Comparison of ENCODE assay signal across 8 cellular contexts in the genomic region with DNA sequence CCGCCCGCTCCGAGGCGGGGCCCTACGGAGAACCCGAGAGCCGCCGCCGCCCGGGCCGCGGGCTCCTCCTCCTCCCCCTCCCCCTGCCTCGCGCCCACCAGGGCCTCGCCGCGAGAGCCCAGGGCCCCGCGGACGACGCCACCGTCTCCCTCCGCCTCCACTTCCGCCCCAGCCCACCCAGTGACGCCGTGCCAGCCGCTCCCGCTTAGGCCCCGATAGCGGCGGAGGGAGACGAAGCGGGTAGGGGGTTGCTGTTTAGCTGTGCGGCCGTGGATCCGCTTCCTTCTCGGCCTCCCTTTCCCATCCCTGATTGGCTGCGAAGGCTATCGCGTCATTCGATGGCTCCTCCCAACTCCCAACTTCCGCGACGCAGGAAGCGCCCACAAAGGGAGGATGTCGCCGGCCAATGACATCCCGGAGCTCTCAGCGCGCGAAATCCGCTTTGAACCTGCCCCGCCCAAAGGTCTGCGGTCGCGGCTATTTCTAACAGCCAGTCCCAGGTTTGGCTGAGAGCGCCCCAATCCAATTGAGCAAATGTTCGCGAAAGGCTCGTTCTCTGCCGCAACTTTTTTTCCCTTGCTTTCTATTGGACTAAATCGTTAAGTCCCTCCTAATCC. TPM values are rescaled to one million over a fixed set of nuclear protein-coding genes. Genes with fewer than 3 reads are reported as not detected.
DNase-seq lines count a peak whose midpoint lies in the region; ATAC-seq and TF ChIP-seq lines count a peak whose summit lies in the region.

A gene (minus strand): TSS at position 277 of the 617 bp plus-strand sequence. CDS start 304 bp downstream, outside the sequence.

- H3K27me3 Mint-ChIP-seq in activated CD4-positive, alpha-beta T cell treated with anti-CD3 and anti-CD28 coated beads for 36 hours: no peaks in the 10 kb centered on the region

- H3K36me3 Mint-ChIP-seq in activated CD4-positive, alpha-beta T cell treated with anti-CD3 and anti-CD28 coated beads for 36 hours (ENCODE audit: low read depth): peaks cover 61% of the 10 kb centered on the region

- H3K4me3 ChIP-seq in choroid plexus epithelial cell (ENCODE audit: low read depth, low read length) (peak within 1 kb of the TSS; percentile 93), kidney epithelial cell (ENCODE audit: low read depth, low read length) (peak within 1 kb of the TSS; percentile 71)

- no peaks in the 10 kb centered on the region for H3K27me3 ChIP-seq in kidney epithelial cell (ENCODE audit: control insufficient read depth, insufficient read depth, low read length)

- TF ChIP-seq CTCF in choroid plexus epithelial cell (conservative IDR thresholded peaks at IDR 0.05; ENCODE audit: low read depth, low read length): no peak
- no peak for TF ChIP-seq CTCF in kidney epithelial cell (IDR thresholded peaks at IDR 0.05; ENCODE audit: insufficient read depth, low read length, poor library complexity, severe bottlenecking)

- intact Hi-C loops in activated CD4-positive, alpha-beta T cell treated with anti-CD3 and anti-CD28 coated beads for 36 hours (cut with DNase I, micrococcal nuclease): loop anchor here (1.0 to 5.0 kb wide), 17 partner anchors 133 to 1661 kb away; a partner anchor contains a TSS

- no peaks in the 10 kb centered on the region for H3K9me3 Mint-ChIP-seq in activated CD4-positive, alpha-beta T cell treated with anti-CD3 and anti-CD28 coated beads for 36 hours (ENCODE audit: low read depth)

- no peaks in the 10 kb centered on the region for H3K36me3 ChIP-seq in kidney epithelial cell (ENCODE audit: control insufficient read depth, insufficient read depth, low read length)

- ATAC-seq in HG03442 (IDR thresholded peaks at IDR 0.05; ENCODE audit: unreplicated experiment): peak; percentile 70
- peak; percentile 81 for ATAC-seq in activated CD4-positive, alpha-beta T cell treated with anti-CD3 and anti-CD28 coated beads for 36 hours

- peak; percentile 99 for DNase-seq in Ammon's horn (ENCODE audit: low spot score)
- DNase-seq in GM19238 (ENCODE audit: insufficient read length, low spot score): peak; percentile 73
- DNase-seq in NCI-H524 (lab: John Stamatoyannopoulos, UW): peak; percentile 94 to 97
- peak; percentile 99 for DNase-seq in activated CD4-positive, alpha-beta T cell treated with anti-CD3 and anti-CD28 coated beads for 36 hours
- DNase-seq in choroid plexus epithelial cell (ENCODE audit: low read depth): peak; percentile 100
- peak; percentile 96 for DNase-seq in kidney epithelial cell (ENCODE audit: low read depth)
- DNase-seq in stimulated activated CD4-positive, alpha-beta T cell treated with anti-CD3 and anti-CD28 coated beads, Interleukin-15, amount 100 ng/mL, for 48 hours (ENCODE audit: low read depth in 2 of 2): peak; percentile 94 to 95

- peaks cover 50% of the 10 kb centered on the region for H3K4me1 Mint-ChIP-seq in activated CD4-positive, alpha-beta T cell treated with anti-CD3 and anti-CD28 coated beads for 36 hours

- POLR2A ChIA-PET in activated CD4-positive, alpha-beta T cell treated with anti-CD3 and anti-CD28 coated beads for 36 hours (lab: Charles Lee): interaction anchor here (0.7 to 2.1 kb wide), 17 partner anchors 11 to 816 kb away, joined by 3 to 19 read pairs (median 3); a partner anchor contains a TSS

- peak within 1 kb of the TSS; percentile 99 for H3K4me3 Mint-ChIP-seq in activated CD4-positive, alpha-beta T cell treated with anti-CD3 and anti-CD28 coated beads for 36 hours

- CTCF ChIA-PET in activated CD4-positive, alpha-beta T cell treated with anti-CD3 and anti-CD28 coated beads for 36 hours (lab: Charles Lee): interaction anchor here (0.6 to 1.9 kb wide), 9 partner anchors 11 to 813 kb away, joined by 3 to 8 read pairs (median 4); a partner anchor contains a TSS

- peak within 1 kb of the TSS; percentile 100 for H3K27ac Mint-ChIP-seq in activated CD4-positive, alpha-beta T cell treated with anti-CD3 and anti-CD28 coated beads for 36 hours

RNA-seq across cellular contexts. Expression of the gene that starts here (rescaled TPM):
- total RNA-seq in activated CD4-positive, alpha-beta T cell treated with anti-CD3 and anti-CD28 coated beads for 36 hours: 10 to 100 TPM; 46.3 to 69.3 TPM
- 17.0 and 24.0 TPM in 2 replicates for total RNA-seq in kidney epithelial cell

Comparison
In these comparisons a context has a peak if more than half of its experiments do, and no peak if none do; other contexts are left out.
1. Peak in every context shown above with its lines: DNase-seq, ATAC-seq and H3K4me3 ChIP-seq.